In the genomic region with DNA sequence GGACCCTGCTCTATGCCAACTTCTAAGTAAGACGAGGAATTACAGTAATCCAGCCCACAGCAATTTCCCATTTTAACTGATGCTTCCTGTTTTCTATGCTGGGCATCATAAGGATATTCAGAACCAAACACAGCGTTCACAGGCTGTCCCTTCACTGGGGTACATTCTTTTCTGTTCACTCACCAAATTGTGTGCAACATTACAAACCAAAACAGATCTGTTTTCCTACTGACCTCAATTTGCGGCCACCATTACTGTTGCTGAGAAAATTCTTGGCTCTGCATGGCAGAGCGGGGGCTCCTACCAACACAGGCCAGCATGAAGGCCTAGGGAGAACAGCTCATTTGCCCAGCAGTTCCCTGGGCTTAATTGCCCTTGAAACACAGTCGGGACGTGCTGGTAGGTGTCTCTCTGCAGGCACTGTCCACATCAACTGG, we compare ENCODE assay signal across 9 cellular contexts.
DNase-seq lines count a peak whose midpoint lies in the region; ATAC-seq and TF ChIP-seq lines count a peak whose summit lies in the region.
"Had no signal": no experiment of that assay in that cellular context is flagged by ENCODE, and none has a peak within 500 bp of the region (broad histone marks: within the 10 kb centered on the region; RNA-seq: fewer than 3 reads in every experiment).

No MANE protein-coding gene starts in this region.

- no peaks in the 10 kb centered on the region for H3K27me3 Mint-ChIP-seq in stimulated activated memory B cell treated with anti-CD40 and anti-IgM and Interleukin-4, amounts not matched to agents 10 μg/mL and 1 μg/mL and 100 μg/mL, for 72 hours
- H3K27me3 Mint-ChIP-seq in activated T-helper 17 cell treated with anti-CD3 and anti-CD28 coated beads, Interleukin-2, amount 50 U/mL, for 72 hours, result no peaks in the 10 kb centered on the region

- H3K27ac ChIP-seq in HCT116 (ENCODE audit: low read depth, low read length), result peak overlapping the region; percentile 75

- no TSS peak for BruUV-seq in HCT116 (replicated peaks; lab: Mats Ljungman, UMichigan)

- CTCF ChIA-PET in HCT116 (lab: Charles Lee), result no interaction called here

- TF ChIP-seq RAD21 in HCT116 (IDR thresholded peaks at IDR 0.05; ENCODE audit: low read depth), result no peak

- no peaks in the 10 kb centered on the region for H3K27me3 ChIP-seq in HCT116 (ENCODE audit: insufficient read depth, low read length)

- POLR2A ChIA-PET in HCT116 (lab: Charles Lee), result no interaction called here

- H4K20me1 ChIP-seq in HCT116 (ENCODE audit: insufficient read depth), result no peaks in the 10 kb centered on the region

- no peak for ATAC-seq in HCT116
- no peak for ATAC-seq in stimulated activated memory B cell treated with anti-CD40 and anti-IgM and Interleukin-4, amounts not matched to agents 10 μg/mL and 1 μg/mL and 100 μg/mL, for 72 hours
- no peak for ATAC-seq in activated T-helper 17 cell treated with anti-CD3 and anti-CD28 coated beads, Interleukin-2, amount 50 U/mL, for 72 hours (replicated peaks)

- H3K9me2 ChIP-seq in HCT116 (ENCODE audit: insufficient read depth), result no peaks in the 10 kb centered on the region

- peaks cover 12% of the 10 kb centered on the region for H3K36me3 Mint-ChIP-seq in stimulated activated memory B cell treated with anti-CD40 and anti-IgM and Interleukin-4, amounts not matched to agents 10 μg/mL and 1 μg/mL and 100 μg/mL, for 72 hours
- H3K36me3 Mint-ChIP-seq in activated T-helper 17 cell treated with anti-CD3 and anti-CD28 coated beads, Interleukin-2, amount 50 U/mL, for 72 hours (ENCODE audit: low read depth), result no peaks in the 10 kb centered on the region

- peak overlapping the region in 1 of 2 experiments; percentile 42; a peak in 1 of 4 replicates for H3K4me3 ChIP-seq in HCT116 (replicated peaks in 1 of 2; ENCODE audit: low read depth in 1 of 2, low read length in 2 of 2)

- no peaks in the 10 kb centered on the region for H3K36me3 ChIP-seq in HCT116 (ENCODE audit: control insufficient read depth in 1 of 2, insufficient read depth in 2 of 2, low read length in 2 of 2)

- peak overlapping the region; percentile 69 for H3K9ac ChIP-seq in HCT116 (ENCODE audit: low read length)

- RAD21 ChIA-PET in HCT116 (lab: Charles Lee; ENCODE audit: low non-redundant PET in 1 of 2, low total read pairs in 2 of 2, uncharacterized antibody in 2 of 2, unreplicated experiment in 2 of 2), result no interaction called here

- no peak overlapping the region for H2AFZ ChIP-seq in HCT116 (ENCODE audit: low read depth, low read length, poor library complexity, severe bottlenecking)

- TF ChIP-seq CTCF in HCT116 (IDR thresholded peaks at IDR 0.05 in 2 of 3, conservative IDR thresholded peaks at IDR 0.05 in 1 of 3; ENCODE audit: borderline replicate concordance in 1 of 3, insufficient read depth in 1 of 3, low read depth in 2 of 3, low read length in 2 of 3), result no peak

- peaks cover 83% of the 10 kb centered on the region for H3K4me1 Mint-ChIP-seq in stimulated activated memory B cell treated with anti-CD40 and anti-IgM and Interleukin-4, amounts not matched to agents 10 μg/mL and 1 μg/mL and 100 μg/mL, for 72 hours
- H3K4me1 Mint-ChIP-seq in activated T-helper 17 cell treated with anti-CD3 and anti-CD28 coated beads, Interleukin-2, amount 50 U/mL, for 72 hours, result peaks cover 27% of the 10 kb centered on the region

- no peak overlapping the region for H3K4me3 Mint-ChIP-seq in stimulated activated memory B cell treated with anti-CD40 and anti-IgM and Interleukin-4, amounts not matched to agents 10 μg/mL and 1 μg/mL and 100 μg/mL, for 72 hours
- H3K4me3 Mint-ChIP-seq in activated T-helper 17 cell treated with anti-CD3 and anti-CD28 coated beads, Interleukin-2, amount 50 U/mL, for 72 hours, result no peak overlapping the region

- H3K9me3 Mint-ChIP-seq in stimulated activated memory B cell treated with anti-CD40 and anti-IgM and Interleukin-4, amounts not matched to agents 10 μg/mL and 1 μg/mL and 100 μg/mL, for 72 hours, result no peaks in the 10 kb centered on the region
- no peaks in the 10 kb centered on the region for H3K9me3 Mint-ChIP-seq in activated T-helper 17 cell treated with anti-CD3 and anti-CD28 coated beads, Interleukin-2, amount 50 U/mL, for 72 hours

- peaks cover 71 to 97% of the 10 kb centered on the region in 2 experiments for H3K4me1 ChIP-seq in HCT116 (ENCODE audit: control insufficient read depth in 1 of 2, insufficient read depth in 2 of 2, low read length in 2 of 2)

- peak overlapping the region; percentile 23 for H3K27ac Mint-ChIP-seq in stimulated activated memory B cell treated with anti-CD40 and anti-IgM and Interleukin-4, amounts not matched to agents 10 μg/mL and 1 μg/mL and 100 μg/mL, for 72 hours
- H3K27ac Mint-ChIP-seq in activated T-helper 17 cell treated with anti-CD3 and anti-CD28 coated beads, Interleukin-2, amount 50 U/mL, for 72 hours, result no peak overlapping the region

- peaks cover 61% of the 10 kb centered on the region for H3K79me2 ChIP-seq in HCT116 (ENCODE audit: insufficient read depth, low read length)

- peak overlapping the region; percentile 81 for H3K4me2 ChIP-seq in HCT116 (ENCODE audit: low read length)

- H3K9me3 ChIP-seq in HCT116 (ENCODE audit: control insufficient read depth in 1 of 2, insufficient read depth in 1 of 2, low read depth in 1 of 2, low read length in 2 of 2), result no peaks in the 10 kb centered on the region

- no peak for TF ChIP-seq POLR2A in HCT116 (IDR thresholded peaks at IDR 0.05; ENCODE audit: borderline replicate concordance, extremely low read depth, insufficient read depth, insufficient read length)

- intact Hi-C loops in HCT116 (cut with micrococcal nuclease), result no loop called here

- DNase-seq in HCT116 (ENCODE audit: low read depth, low spot score) (no peak), amniotic epithelial cell (ENCODE audit: low read depth) (peak; percentile 97), glomerular visceral epithelial cell (ENCODE audit: extremely low spot score) (peak; percentile 94), NCI-H146 (lab: John Stamatoyannopoulos, UW) (no peak), activated gamma-delta T cell treated with Interleukin-2 at 50 U/mL for 16 hours (no peak), globus pallidus (ENCODE audit: low spot score) (no peak)
- DNase-seq: NCI-H774 had no signal

TF ChIP-seq in HCT116, 20 proteins besides CTCF, POLR2A, EP300 and RAD21:
- TF ChIP-seq EZH2 (IDR thresholded peaks at IDR 0.05) (no peak), TCF7L2 (IDR thresholded peaks at IDR 0.05; ENCODE audit: borderline replicate concordance, extremely low read depth, insufficient read depth, insufficient read length) (no peak), YY1 (IDR thresholded peaks at IDR 0.05; ENCODE audit: extremely low read depth, insufficient replicate concordance, low read depth, low read length) (no peak), EGR1 (IDR thresholded peaks at IDR 0.05; ENCODE audit: low read depth) (no peak), ZFX (IDR thresholded peaks at IDR 0.05) (no peak)

Comparison
In these comparisons a context has a peak if more than half of its experiments do, and no peak if none do; other contexts are left out.
1. DNase-seq: peak in amniotic epithelial cell (single experiment) and glomerular visceral epithelial cell (single experiment); none in HCT116 (single experiment), NCI-H146 (single experiment), activated gamma-delta T cell treated with Interleukin-2 at 50 U/mL for 16 hours (single experiment) and globus pallidus (single experiment).